Comparison of ENCODE assay signal across 13 cellular contexts in the genomic region with DNA sequence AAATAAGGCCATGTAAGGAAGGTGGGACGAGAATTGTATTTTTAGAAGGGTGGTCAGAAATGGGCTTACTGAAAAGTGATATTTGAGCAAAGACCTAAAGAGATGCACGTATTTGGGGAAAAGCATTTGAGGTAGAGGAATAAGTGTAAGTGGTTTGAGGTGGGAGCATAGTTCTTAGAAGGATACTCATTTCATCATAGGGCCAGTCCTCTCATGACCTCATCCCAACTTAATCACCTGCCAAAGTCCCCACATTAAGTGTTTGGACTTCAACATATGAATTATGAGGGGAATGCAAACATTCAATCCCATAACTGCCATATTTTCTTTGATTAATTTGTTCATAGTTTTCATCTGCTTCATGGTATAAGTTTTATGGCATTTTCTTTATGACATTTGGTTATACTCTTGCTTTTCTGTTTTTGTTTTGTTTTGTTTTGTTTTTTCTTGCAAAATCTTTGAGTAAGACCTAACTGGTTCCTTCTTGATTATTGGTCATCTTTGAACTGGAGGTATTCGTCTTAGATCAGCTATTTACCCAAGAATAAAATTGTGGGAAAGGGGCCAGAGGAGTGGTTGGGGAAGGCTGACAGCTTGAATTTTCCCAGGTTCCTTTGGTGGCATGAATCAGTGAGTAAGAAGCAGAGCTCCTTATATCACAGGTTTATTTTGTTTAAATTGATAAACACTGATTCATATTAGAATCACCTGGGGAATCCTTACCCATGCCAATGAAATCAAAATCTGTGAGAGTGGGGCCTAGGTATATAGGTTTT.
"Had no signal": no experiment of that assay in that cellular context is flagged by ENCODE, and none has a peak within 500 bp of the region (broad histone marks: within the 10 kb centered on the region; RNA-seq: fewer than 3 reads in every experiment).

No MANE protein-coding gene starts in this region.

- ATAC-seq: activated CD4-positive, CD25-positive, alpha-beta regulatory T cell treated with anti-CD3 and anti-CD28 coated beads, Interleukin-2, amount 50 U/mL, for 24 hours; esophagus mucosa; psoas muscle; right lobe of liver; stimulated activated naive CD8-positive, alpha-beta T cell treated with anti-CD3 and anti-CD28 coated beads, Interleukin-15, Interleukin-2, amounts not matched to agents 100 U/mL and 50 U/mL, for 24 hours had no signal

- H3K27me3 ChIP-seq: right lobe of liver, suprapubic skin had no signal

- DNase-seq: activated CD4-positive, alpha-beta T cell treated with anti-CD3 and anti-CD28 coated beads, Interleukin-2, amount 50 U/mL, for 1 hour; activated effector memory CD4-positive, alpha-beta T cell treated with anti-CD3 and anti-CD28 coated beads, Interleukin-2, amount 50 U/mL, for 16 hours; aorta; hippocampal formation; mesendoderm; psoas muscle; right lobe of liver; stimulated activated naive CD8-positive, alpha-beta T cell treated with anti-CD3 and anti-CD28 coated beads, Interleukin-15, Interleukin-2, amounts not matched to agents 100 U/mL and 50 U/mL, for 24 hours; T-helper 9 cell; trophoblast cell had no signal

- H3K4me1 ChIP-seq: psoas muscle, right lobe of liver, suprapubic skin had no signal

- H3K4me3 ChIP-seq: psoas muscle, right lobe of liver, suprapubic skin had no signal

- H3K27ac ChIP-seq: psoas muscle, right lobe of liver, suprapubic skin had no signal

- H3K9me3 ChIP-seq: psoas muscle, right lobe of liver, suprapubic skin had no signal
